In the genomic region with DNA sequence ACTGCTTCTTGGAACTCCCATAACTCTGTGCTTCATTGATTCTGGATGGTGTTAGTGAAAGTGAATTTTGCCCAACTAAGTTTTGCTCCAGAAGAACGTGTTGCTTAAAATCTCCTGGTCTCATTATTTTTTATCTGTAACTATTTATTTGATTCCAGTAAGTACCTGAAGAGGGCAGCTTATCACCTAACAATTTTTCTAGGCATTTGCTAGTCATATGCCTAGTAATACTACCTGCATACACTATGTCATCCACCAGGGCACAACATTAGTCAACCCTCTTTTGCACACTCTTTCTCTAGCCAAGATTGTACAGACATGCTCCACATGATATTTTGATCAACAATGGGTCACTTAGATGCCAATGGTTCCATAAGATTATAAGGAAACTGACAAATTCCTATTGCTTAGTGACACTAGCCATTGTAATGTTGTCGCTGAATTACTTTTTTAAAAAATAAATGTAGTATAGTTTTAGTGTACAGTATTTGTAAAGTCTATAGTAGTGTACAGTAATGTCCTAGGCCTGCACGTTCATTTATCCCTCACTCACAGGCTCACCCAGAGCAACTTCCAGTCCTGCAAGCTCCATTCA, we compare ENCODE assay signal across 8 cellular contexts.
DNase-seq lines count a peak whose midpoint lies in the region; ATAC-seq and TF ChIP-seq lines count a peak whose summit lies in the region.

No MANE protein-coding gene starts in this region.

- DNase-seq in A673 (ENCODE audit: low spot score) (peak; percentile 19), NCI-H69 (lab: John Stamatoyannopoulos, UW) (peak; percentile 38), germinal center (ENCODE audit: low spot score) (peak; percentile 16), NCI-H2196 (lab: John Stamatoyannopoulos, UW; ENCODE audit: unreplicated experiment) (no peak)
- DNase-seq in activated CD8-positive, alpha-beta memory T cell treated with anti-CD3 and anti-CD28 coated beads for 24 hours, result no peak
- DNase-seq in effector memory CD4-positive, alpha-beta T cell, result no peak

- BruUV-seq in A673 (replicated peaks; lab: Mats Ljungman, UMichigan), result no TSS peak

- intact Hi-C loops in A673 (cut with micrococcal nuclease; ENCODE audit: unreplicated experiment), result loop anchor here (2.0 kb wide), 1 partner anchor 263 kb away; no protein-coding TSS in a partner anchor

- no peaks in the 10 kb centered on the region for H3K36me3 ChIP-seq in A673 (ENCODE audit: insufficient read depth, low read length, poor library complexity, severe bottlenecking)
- H3K36me3 ChIP-seq in effector memory CD4-positive, alpha-beta T cell (ENCODE audit: control insufficient read depth, insufficient read depth, low read length), result no peaks in the 10 kb centered on the region

- POLR2A ChIA-PET in A673 (lab: Charles Lee; ENCODE audit: low non-redundant PET), result no interaction called here

- no peak overlapping the region for H3K4me3 ChIP-seq in A673 (ENCODE audit: low read depth, low read length, poor library complexity, severe bottlenecking)
- no peak overlapping the region for H3K4me3 ChIP-seq in effector memory CD4-positive, alpha-beta T cell (ENCODE audit: insufficient read depth, low read depth, low read length, poor library complexity, severe bottlenecking)

- no peak overlapping the region for H3K27ac ChIP-seq in A673 (ENCODE audit: low read depth, low read length, poor library complexity, severe bottlenecking)
- no peak overlapping the region for H3K27ac ChIP-seq in effector memory CD4-positive, alpha-beta T cell (ENCODE audit: insufficient read depth, low read length, poor library complexity, severe bottlenecking)

- H3K27me3 ChIP-seq in A673 (replicated peaks; ENCODE audit: insufficient read depth, low read depth, low read length, poor library complexity), result no peaks in the 10 kb centered on the region
- no peaks in the 10 kb centered on the region for H3K27me3 ChIP-seq in effector memory CD4-positive, alpha-beta T cell (replicated peaks; ENCODE audit: control insufficient read depth, insufficient read depth, low read length, poor library complexity, severe bottlenecking)

- no peaks in the 10 kb centered on the region for H3K4me1 ChIP-seq in A673 (ENCODE audit: insufficient read depth, low read length, poor library complexity, severe bottlenecking)
- H3K4me1 ChIP-seq in effector memory CD4-positive, alpha-beta T cell (ENCODE audit: control insufficient read depth, insufficient read depth, low read length, poor library complexity, severe bottlenecking), result no peaks in the 10 kb centered on the region

- peak; percentile 100 for ATAC-seq in GM18867 (IDR thresholded peaks at IDR 0.05; ENCODE audit: unreplicated experiment)
- ATAC-seq in HG03039 (IDR thresholded peaks at IDR 0.05; ENCODE audit: unreplicated experiment), result peak; percentile 94

- TF ChIP-seq CTCF in A673 (conservative IDR thresholded peaks at IDR 0.05; ENCODE audit: low read depth, low read length), result no peak

- CTCF ChIA-PET in A673 (lab: Charles Lee), result interaction anchor here (0.9 kb wide), 1 partner anchor 330 kb away, joined by 3 read pairs; no protein-coding TSS in a partner anchor

- no peaks in the 10 kb centered on the region for H3K9me3 ChIP-seq in A673 (ENCODE audit: low read depth, low read length, poor library complexity, severe bottlenecking)
- H3K9me3 ChIP-seq in effector memory CD4-positive, alpha-beta T cell (ENCODE audit: control insufficient read depth, low read length), result no peaks in the 10 kb centered on the region

Comparison
In these comparisons a context has a peak if more than half of its experiments do, and no peak if none do; other contexts are left out.
1. DNase-seq: peak in A673 (single experiment), NCI-H69 (single experiment) and germinal center (single experiment); none in NCI-H2196 (single experiment), activated CD8-positive, alpha-beta memory T cell treated with anti-CD3 and anti-CD28 coated beads for 24 hours (single experiment) and effector memory CD4-positive, alpha-beta T cell (0 of 3).